9 cellular contexts compared by ENCODE assay signal in the genomic region with DNA sequence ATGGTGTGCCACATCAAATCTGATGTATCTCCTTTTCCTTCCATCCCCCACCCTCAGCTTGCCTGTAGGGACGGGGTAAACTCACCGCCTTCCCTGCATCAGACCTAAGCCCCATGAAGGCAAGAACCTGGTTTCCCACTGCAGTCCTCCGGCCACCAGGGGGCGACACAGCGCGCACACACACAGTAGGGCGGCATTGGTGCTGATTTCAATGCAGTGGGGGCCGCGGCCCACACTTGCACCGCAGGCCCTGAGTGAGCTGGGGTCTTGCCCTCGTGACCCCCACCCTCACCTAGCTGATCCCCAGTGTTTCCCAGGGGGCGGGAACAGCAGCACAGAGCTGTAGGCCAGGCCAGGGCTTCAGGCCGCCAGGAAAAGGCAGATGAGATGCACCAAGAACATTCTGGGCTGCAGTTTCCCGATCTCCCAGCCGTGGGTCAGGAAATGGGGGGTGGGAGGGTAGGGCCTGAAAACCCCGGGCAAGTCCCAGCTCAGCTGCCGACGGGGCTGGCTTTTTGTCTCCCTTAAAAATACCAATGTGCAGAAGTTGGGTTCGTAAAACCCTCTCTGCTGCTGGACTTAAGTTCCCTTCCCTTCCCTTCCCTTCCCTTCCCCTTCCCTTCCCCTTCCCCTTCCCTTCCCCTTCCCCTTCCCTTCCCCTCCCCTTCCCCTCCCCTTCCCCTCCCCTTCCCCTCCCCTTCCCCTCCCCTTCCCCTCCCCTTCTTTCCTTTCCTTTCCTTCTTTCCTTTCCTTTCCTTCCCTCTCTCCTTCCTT. TPM values are rescaled to one million over a fixed set of nuclear protein-coding genes. Genes with fewer than 3 reads are reported as not detected.
A peak's percentile ranks its signal among the peaks of the same experiment; 100 is the strongest.
DNase-seq lines count a peak whose midpoint lies in the region; ATAC-seq and TF ChIP-seq lines count a peak whose summit lies in the region.
"Had no signal": no experiment of that assay in that cellular context is flagged by ENCODE, and none has a peak within 500 bp of the region (broad histone marks: within the 10 kb centered on the region; RNA-seq: fewer than 3 reads in every experiment).

No MANE protein-coding gene starts in this region.

- no peaks in the 10 kb centered on the region for H3K9me2 ChIP-seq in GM23248 (ENCODE audit: insufficient read depth)

- peak; percentile 23 to 35 for DNase-seq in activated CD4-positive, alpha-beta T cell treated with anti-CD3 and anti-CD28 coated beads for 24 hours (ENCODE audit: low read depth in 2 of 2)
- no peak for DNase-seq in activated CD4-positive, alpha-beta T cell treated with anti-CD3 and anti-CD28 coated beads for 1 hour
- DNase-seq in activated CD8-positive, alpha-beta memory T cell treated with anti-CD3 and anti-CD28 coated beads for 24 hours, result peak; percentile 72
- DNase-seq in foreskin keratinocyte, result no peak
- DNase-seq in stimulated activated naive CD8-positive, alpha-beta T cell treated with anti-CD3 and anti-CD28 coated beads, Interleukin-15, Interleukin-2, amounts not matched to agents 100 U/mL and 50 U/mL, for 24 hours, result peak; percentile 69
- DNase-seq in GM23248, result no peak
- no peak for DNase-seq in mucosa of gallbladder (ENCODE audit: low spot score)

- H3K4me2 ChIP-seq in GM23248 (ENCODE audit: unreplicated experiment), result no peak overlapping the region

- in situ Hi-C loops in GM23248 (cut with MboI), result no loop called here

- ATAC-seq in foreskin keratinocyte (no peak), GM19455 (IDR thresholded peaks at IDR 0.05; ENCODE audit: unreplicated experiment) (no peak)
- ATAC-seq in stimulated activated naive CD8-positive, alpha-beta T cell treated with anti-CD3 and anti-CD28 coated beads, Interleukin-15, Interleukin-2, amounts not matched to agents 100 U/mL and 50 U/mL, for 24 hours, result no peak

- no peak overlapping the region for H2AFZ ChIP-seq in GM23248

- 63 to 64% methylated on average over 15 to 19 of the region's 19 CpGs for WGBS in GM23248 (ENCODE audit: low coverage in 1 of 2, low lambda C conversion rate in 2 of 2, missing lambda C conversion rate in 2 of 2), 2 experiments

- no peak overlapping the region for H3K27ac ChIP-seq in foreskin keratinocyte
- H3K27ac ChIP-seq in GM23248, result no peak overlapping the region

- H3K27me3 ChIP-seq in foreskin keratinocyte, result peaks cover 20% of the 10 kb centered on the region
- peaks cover 23% of the 10 kb centered on the region for H3K27me3 ChIP-seq in GM23248 (replicated peaks; ENCODE audit: insufficient read depth)

- no peaks in the 10 kb centered on the region for H3F3A ChIP-seq in GM23248 (ENCODE audit: insufficient read depth)

- no peaks in the 10 kb centered on the region for H3K79me2 ChIP-seq in GM23248 (ENCODE audit: insufficient read depth)

- no peak overlapping the region for H3K9ac ChIP-seq in GM23248

- no peaks in the 10 kb centered on the region for H4K20me1 ChIP-seq in GM23248 (ENCODE audit: insufficient read depth)

- H3K4me1 ChIP-seq in foreskin keratinocyte (no peaks in the 10 kb centered on the region), GM23248 (ENCODE audit: insufficient read depth) (no peaks in the 10 kb centered on the region)

- peak; percentile 49 for TF ChIP-seq CTCF in foreskin keratinocyte (conservative IDR thresholded peaks at IDR 0.05)

- no peaks in the 10 kb centered on the region for H3K9me3 ChIP-seq in GM23248 (ENCODE audit: low read depth)

- H3K36me3 ChIP-seq in GM23248 (ENCODE audit: low read depth), result no peaks in the 10 kb centered on the region

- no peak overlapping the region for H3K4me3 ChIP-seq in GM23248

RNA-seq across cellular contexts. Expression of a gene that starts 19.5 kb away (rescaled TPM):
- total RNA-seq in foreskin keratinocyte (not detected in 2 replicates), mucosa of gallbladder (0.81 TPM)
- polyA plus RNA-seq in foreskin keratinocyte (not detected in 2 replicates), GM23248 (2016; fragmentation: Nextera tagmentation; extraction: Ambion mirVana) (not detected in 2 replicates)
- total RNA-seq in GM23248 (2014; rRNA removed; shearing (Covaris generic)), result not detected in 2 replicates
- total RNA-seq: Daoy had no signal

RNA-seq across cellular contexts. Expression of a gene that starts 46.5 kb away (rescaled TPM):
- total RNA-seq in foreskin keratinocyte (not detected in 2 replicates), mucosa of gallbladder (0.06 TPM)
- polyA plus RNA-seq in foreskin keratinocyte (not detected in 2 replicates), GM23248 (2016; fragmentation: Nextera tagmentation; extraction: Ambion mirVana) (not detected in 2 replicates)
- total RNA-seq in GM23248 (2014; rRNA removed; shearing (Covaris generic)), result not detected in 2 replicates
- total RNA-seq: Daoy had no signal

RNA-seq across cellular contexts. Expression of a gene that starts 55.1 kb away (rescaled TPM):
- total RNA-seq in foreskin keratinocyte (not detected in 2 replicates), mucosa of gallbladder (14.0 TPM)
- polyA plus RNA-seq in foreskin keratinocyte (not detected in 2 replicates), GM23248 (2016; fragmentation: Nextera tagmentation; extraction: Ambion mirVana) (not detected in 2 replicates)
- 0.11 TPM in 1 of 2 replicates, not detected in the other for total RNA-seq in GM23248 (2014; rRNA removed; shearing (Covaris generic))
- total RNA-seq: Daoy had no signal

Comparison
In these comparisons a context has a peak if more than half of its experiments do, and no peak if none do; other contexts are left out.
1. DNase-seq: peak in activated CD4-positive, alpha-beta T cell treated with anti-CD3 and anti-CD28 coated beads for 24 hours (2 of 2), activated CD8-positive, alpha-beta memory T cell treated with anti-CD3 and anti-CD28 coated beads for 24 hours (single experiment) and stimulated activated naive CD8-positive, alpha-beta T cell treated with anti-CD3 and anti-CD28 coated beads, Interleukin-15, Interleukin-2, amounts not matched to agents 100 U/mL and 50 U/mL, for 24 hours (single experiment); none in activated CD4-positive, alpha-beta T cell treated with anti-CD3 and anti-CD28 coated beads for 1 hour (single experiment), foreskin keratinocyte (0 of 2), GM23248 (single experiment) and mucosa of gallbladder (single experiment).
2. RNA of a gene that starts 55.1 kb away (total RNA-seq): 14.0 TPM in mucosa of gallbladder (single experiment); 0.11 TPM in GM23248 and not detected in foreskin keratinocyte; every median in the first group is over 10 times any median in the second.